ENCODE assay signal across 14 cellular contexts in genomic region chr1:35881850-35882273, GRCh38. TPM values are rescaled to one million over a fixed set of nuclear protein-coding genes. Genes with fewer than 3 reads are reported as not detected.
DNase-seq lines count a peak whose midpoint lies in the region; ATAC-seq and TF ChIP-seq lines count a peak whose summit lies in the region.
"Had no signal": no experiment of that assay in that cellular context is flagged by ENCODE, and none has a peak within 500 bp of the region (broad histone marks: within the 10 kb centered on the region; RNA-seq: fewer than 3 reads in every experiment).

No MANE protein-coding gene starts in this region.

- H3K4me1 Mint-ChIP-seq in activated T-cell treated with anti-CD3 and anti-CD28 coated beads, Interleukin-2, amount 50 U/mL, for 4 hours (ENCODE audit: low read depth), result peaks cover 39% of the 10 kb centered on the region
- H3K4me1 Mint-ChIP-seq in T-helper 2 cell treated with Interferon-gamma antibody and Interleukin-4, amounts not matched to agents 5 μg/mL and 100 μg/mL, for 36 hours (ENCODE audit: low read depth), result peaks cover 32% of the 10 kb centered on the region
- peaks cover 28% of the 10 kb centered on the region for H3K4me1 Mint-ChIP-seq in progenitor cell of endocrine pancreas (ENCODE audit: low read depth)

- H3K36me3 Mint-ChIP-seq in activated T-cell treated with anti-CD3 and anti-CD28 coated beads, Interleukin-2, amount 50 U/mL, for 4 hours (ENCODE audit: insufficient read depth), result no peaks in the 10 kb centered on the region
- no peaks in the 10 kb centered on the region for H3K36me3 Mint-ChIP-seq in T-helper 2 cell treated with Interferon-gamma antibody and Interleukin-4, amounts not matched to agents 5 μg/mL and 100 μg/mL, for 36 hours (ENCODE audit: low read depth)
- H3K36me3 Mint-ChIP-seq in progenitor cell of endocrine pancreas (ENCODE audit: insufficient read depth), result no peaks in the 10 kb centered on the region

- DNase-seq in activated T-cell treated with anti-CD3 and anti-CD28 coated beads, Interleukin-2, amount 50 U/mL, for 4 hours, result no peak
- DNase-seq in activated T-cell treated with anti-CD3 and anti-CD28 coated beads for 4 hours (no peak), epithelial cell of esophagus (ENCODE audit: low read depth) (peak; percentile 17), progenitor cell of endocrine pancreas (ENCODE audit: low spot score, unreplicated experiment) (no peak), C1 segment of cervical spinal cord (lab: John Stamatoyannopoulos, UW) (no peak)
- no peak for DNase-seq in T-helper 2 cell treated with Interferon-gamma antibody and Interleukin-4, amounts not matched to agents 5 μg/mL and 100 μg/mL, for 36 hours (ENCODE audit: low spot score)
- DNase-seq: activated CD8-positive, alpha-beta memory T cell treated with anti-CD3 and anti-CD28 coated beads for 24 hours; dermis blood vessel endothelial cell; DMS153; H9; NCI-H2029; NCI-H526 treated with DMSO at 0.1 percent for 48 hours had no signal

- H3K9me3 Mint-ChIP-seq in activated T-cell treated with anti-CD3 and anti-CD28 coated beads, Interleukin-2, amount 50 U/mL, for 4 hours, result no peaks in the 10 kb centered on the region
- H3K9me3 Mint-ChIP-seq in T-helper 2 cell treated with Interferon-gamma antibody and Interleukin-4, amounts not matched to agents 5 μg/mL and 100 μg/mL, for 36 hours, result no peaks in the 10 kb centered on the region
- no peaks in the 10 kb centered on the region for H3K9me3 Mint-ChIP-seq in progenitor cell of endocrine pancreas (ENCODE audit: low read depth)
- H3K9me3 Mint-ChIP-seq: H9 had no signal

- H3K27ac Mint-ChIP-seq in T-helper 2 cell treated with Interferon-gamma antibody and Interleukin-4, amounts not matched to agents 5 μg/mL and 100 μg/mL, for 36 hours, result peak overlapping the region; percentile 13
- H3K27ac Mint-ChIP-seq in progenitor cell of endocrine pancreas, result peak overlapping the region; percentile 25

- ATAC-seq in activated T-cell treated with anti-CD3 and anti-CD28 coated beads, Interleukin-2, amount 50 U/mL, for 4 hours, result no peak
- no peak for ATAC-seq in HG02623 (IDR thresholded peaks at IDR 0.05; ENCODE audit: unreplicated experiment)
- ATAC-seq in HG02973 (IDR thresholded peaks at IDR 0.05; ENCODE audit: unreplicated experiment), result no peak

- peaks cover 2% of the 10 kb centered on the region for H3K27me3 Mint-ChIP-seq in activated T-cell treated with anti-CD3 and anti-CD28 coated beads, Interleukin-2, amount 50 U/mL, for 4 hours (ENCODE audit: low read depth)
- H3K27me3 Mint-ChIP-seq in T-helper 2 cell treated with Interferon-gamma antibody and Interleukin-4, amounts not matched to agents 5 μg/mL and 100 μg/mL, for 36 hours (ENCODE audit: low read depth), result no peaks in the 10 kb centered on the region
- H3K27me3 Mint-ChIP-seq in progenitor cell of endocrine pancreas, result peaks cover 3% of the 10 kb centered on the region

- no peak overlapping the region for H3K4me3 ChIP-seq in epithelial cell of esophagus (ENCODE audit: low read length)

- peak overlapping the region; percentile 61 for H3K4me3 Mint-ChIP-seq in activated T-cell treated with anti-CD3 and anti-CD28 coated beads, Interleukin-2, amount 50 U/mL, for 4 hours
- H3K4me3 Mint-ChIP-seq in T-helper 2 cell treated with Interferon-gamma antibody and Interleukin-4, amounts not matched to agents 5 μg/mL and 100 μg/mL, for 36 hours, result peak overlapping the region; percentile 48
- peak overlapping the region; percentile 67 for H3K4me3 Mint-ChIP-seq in progenitor cell of endocrine pancreas (ENCODE audit: low read depth)

- TF ChIP-seq CTCF in epithelial cell of esophagus (IDR thresholded peaks at IDR 0.05; ENCODE audit: insufficient read depth, low read depth, low read length, missing control alignments), result no peak
- no peak for TF ChIP-seq CTCF in progenitor cell of endocrine pancreas (IDR thresholded peaks at IDR 0.05; ENCODE audit: unreplicated experiment)

RNA-seq across cellular contexts. Expression of gene AGO1, which starts 1.1 kb away (rescaled TPM):
- total RNA-seq in activated T-cell treated with anti-CD3 and anti-CD28 coated beads, Interleukin-2, amount 50 U/mL, for 4 hours, result 10 to 100 TPM; 32.1 to 35.7 (median 33.7) TPM
- 103 and 110 TPM in 2 replicates for total RNA-seq in progenitor cell of endocrine pancreas

RNA-seq across cellular contexts. Expression of gene AGO3, which starts 49.0 kb away (rescaled TPM):
- total RNA-seq in activated T-cell treated with anti-CD3 and anti-CD28 coated beads, Interleukin-2, amount 50 U/mL, for 4 hours, result 10 to 100 TPM; 20.3 to 22.8 (median 21.9) TPM
- total RNA-seq in progenitor cell of endocrine pancreas, result 40.8 and 42.1 TPM in 2 replicates
